19 cellular contexts compared by ENCODE assay signal in genomic region chr14:34678735-34679134, GRCh38. TPM values are rescaled to one million over a fixed set of nuclear protein-coding genes. Genes with fewer than 3 reads are reported as not detected.
DNase-seq lines count a peak whose midpoint lies in the region; ATAC-seq, FAIRE-seq and TF ChIP-seq lines count a peak whose summit lies in the region.
"Had no signal": no experiment of that assay in that cellular context is flagged by ENCODE, and none has a peak within 500 bp of the region (broad histone marks: within the 10 kb centered on the region; RNA-seq: fewer than 3 reads in every experiment).

No MANE protein-coding gene starts in this region.

- peaks cover 21% of the 10 kb centered on the region for H3K4me1 ChIP-seq in PC-3 (ENCODE audit: insufficient read depth, low read length)
- peaks cover 12% of the 10 kb centered on the region for H3K4me1 ChIP-seq in astrocyte (ENCODE audit: insufficient read depth, low read length)
- H3K4me1 ChIP-seq in upper lobe of right lung = no peaks in the 10 kb centered on the region
- H3K4me1 ChIP-seq: BE2C had no signal

- no peak overlapping the region for H3K27ac Mint-ChIP-seq in astrocyte (ENCODE audit: unreplicated experiment)
- H3K27ac Mint-ChIP-seq: GM23338 had no signal

- H3K4me3 ChIP-seq in PC-3 (ENCODE audit: low read length) = no peak overlapping the region
- H3K4me3 ChIP-seq in astrocyte (ENCODE audit: insufficient read depth, low read depth, low read length) = no peak overlapping the region
- H3K4me3 ChIP-seq in upper lobe of right lung = no peak overlapping the region
- H3K4me3 ChIP-seq: GM23338 had no signal

- peaks cover 22% of the 10 kb centered on the region for H3K4me1 Mint-ChIP-seq in astrocyte (ENCODE audit: low read depth, unreplicated experiment)

- no peaks in the 10 kb centered on the region for H3K9me2 ChIP-seq in PC-3 (replicated peaks; ENCODE audit: low read length)

- H3K4me3 Mint-ChIP-seq in astrocyte (ENCODE audit: unreplicated experiment) = no peak overlapping the region
- H3K4me3 Mint-ChIP-seq: CD4-positive, alpha-beta memory T cell; GM23338 had no signal

- H3K9ac ChIP-seq in PC-3 (ENCODE audit: low read length) (no peak overlapping the region; the same call in 1 of the 2 replicates), astrocyte (ENCODE audit: low read length) (peak overlapping the region; percentile 75)
- H3K9ac ChIP-seq: KMS-11 had no signal

- no peaks in the 10 kb centered on the region for H4K20me1 ChIP-seq in PC-3 (ENCODE audit: low read length)
- no peaks in the 10 kb centered on the region for H4K20me1 ChIP-seq in astrocyte (ENCODE audit: insufficient read depth, low read length)

- intact Hi-C loops in PC-3 (cut with micrococcal nuclease) = loop anchor here (1.0 to 5.0 kb wide), 3 partner anchors 22 to 304 kb away; partner anchors contain the start of gene SRP54
- intact Hi-C loops in upper lobe of right lung (cut with DNase I) = no loop called here

- no peaks in the 10 kb centered on the region for H3K79me2 ChIP-seq in PC-3 (ENCODE audit: low read length)
- no peaks in the 10 kb centered on the region for H3K79me2 ChIP-seq in astrocyte (ENCODE audit: insufficient read depth, low read length)

- BruUV-seq in PC-3 (replicated peaks; lab: Mats Ljungman, UMichigan) = no TSS peak

- CTCF ChIA-PET in PC-3 (lab: Charles Lee) = no interaction called here

- H3K9me3 Mint-ChIP-seq in astrocyte (ENCODE audit: unreplicated experiment) = no peaks in the 10 kb centered on the region
- H3K9me3 Mint-ChIP-seq: CD4-positive, alpha-beta memory T cell; GM23338 had no signal

- H3K27ac ChIP-seq in PC-3 (ENCODE audit: low read length) = peak overlapping the region; percentile 58
- H3K27ac ChIP-seq in astrocyte (ENCODE audit: low read depth, low read length) = peak overlapping the region; percentile 82
- H3K27ac ChIP-seq in layer of hippocampus (ENCODE audit: low read depth, low read length) = peak overlapping the region; percentile 92
- peak overlapping the region; percentile 95 for H3K27ac ChIP-seq in substantia nigra (ENCODE audit: low read depth, low read length, poor library complexity, severe bottlenecking)
- no peak overlapping the region for H3K27ac ChIP-seq in upper lobe of right lung
- H3K27ac ChIP-seq: KMS-11 had no signal

- no peaks in the 10 kb centered on the region for H3F3A ChIP-seq in PC-3 (ENCODE audit: low read length, unreplicated experiment)

- H3K27me3 ChIP-seq in PC-3 (ENCODE audit: low read length) = no peaks in the 10 kb centered on the region
- H3K27me3 ChIP-seq in astrocyte (ENCODE audit: insufficient read depth, low read length) = no peaks in the 10 kb centered on the region
- H3K27me3 ChIP-seq in layer of hippocampus (ENCODE audit: control insufficient read depth, insufficient read depth, low read length) = no peaks in the 10 kb centered on the region
- no peaks in the 10 kb centered on the region for H3K27me3 ChIP-seq in upper lobe of right lung
- H3K27me3 ChIP-seq: BE2C had no signal

- ATAC-seq in PC-3 (no peak), upper lobe of right lung (no peak), HG03108 (IDR thresholded peaks at IDR 0.05; ENCODE audit: unreplicated experiment) (no peak)
- ATAC-seq: GM23338 had no signal

- H3K36me3 Mint-ChIP-seq in astrocyte (ENCODE audit: low read depth, unreplicated experiment) = no peaks in the 10 kb centered on the region
- H3K36me3 Mint-ChIP-seq: CD4-positive, alpha-beta memory T cell had no signal

- no peak for FAIRE-seq in astrocyte (lab: Jason Lieb, UNC)
- FAIRE-seq: RCC 7860 had no signal

- DNase-seq in PC-3 (no peak), astrocyte (ENCODE audit: low read depth) (no peak), substantia nigra (lab: John Stamatoyannopoulos, UW) (no peak), upper lobe of right lung (no peak), 8988T (no peak)
- DNase-seq in stimulated activated CD4-positive, alpha-beta T cell treated with anti-CD3 and anti-CD28 coated beads, Interleukin-4, amount 100 ng/mL, for 4 hours = no peak
- DNase-seq: BE2C; CD4-positive, alpha-beta memory T cell; DMS79; NCI-H1048; NCI-H2029 treated with DMSO at 0.1 percent for 48 hours; NCI-H510A; NCI-H774; SHP77 had no signal

- H3K9me3 ChIP-seq in PC-3 (ENCODE audit: low read length) = no peaks in the 10 kb centered on the region
- no peaks in the 10 kb centered on the region for H3K9me3 ChIP-seq in astrocyte (ENCODE audit: insufficient read depth, low read depth, low read length)
- no peaks in the 10 kb centered on the region for H3K9me3 ChIP-seq in upper lobe of right lung
- H3K9me3 ChIP-seq: BE2C had no signal

- POLR2A ChIA-PET in PC-3 (lab: Charles Lee; ENCODE audit: unreplicated experiment) = no interaction called here

- TF ChIP-seq CTCF in PC-3 (conservative IDR thresholded peaks at IDR 0.05; ENCODE audit: low read depth, low read length) = no peak
- no peak for TF ChIP-seq CTCF in astrocyte (IDR thresholded peaks at IDR 0.05; ENCODE audit: insufficient read depth, low read depth, low read length)
- no peak for TF ChIP-seq CTCF in upper lobe of right lung (IDR thresholded peaks at IDR 0.05)

- H3K27me3 Mint-ChIP-seq in astrocyte (ENCODE audit: low read depth, unreplicated experiment) = no peaks in the 10 kb centered on the region
- H3K27me3 Mint-ChIP-seq: CD4-positive, alpha-beta memory T cell had no signal

- H3K36me3 ChIP-seq in PC-3 (ENCODE audit: low read depth, low read length) (no peaks in the 10 kb centered on the region), astrocyte (ENCODE audit: insufficient read depth, low read length) (no peaks in the 10 kb centered on the region), upper lobe of right lung (no peaks in the 10 kb centered on the region)
- H3K36me3 ChIP-seq: BE2C had no signal

- H3K4me2 ChIP-seq in PC-3 (ENCODE audit: low read length) = no peak overlapping the region
- H3K4me2 ChIP-seq in astrocyte (ENCODE audit: low read length) = peak overlapping the region; percentile 77
- H3K4me2 ChIP-seq: GM23338, KMS-11 had no signal

- H2AFZ ChIP-seq in PC-3 (ENCODE audit: low read length) = no peak overlapping the region
- peak overlapping the region; percentile 15 for H2AFZ ChIP-seq in astrocyte (ENCODE audit: low read depth, low read length)
- H2AFZ ChIP-seq: GM23338 had no signal

RNA-seq across cellular contexts. Expression of gene CFL2, which starts 35.7 kb away (rescaled TPM):
- 88.4 and 98.0 TPM in 2 replicates for total RNA-seq in PC-3 (2014; rRNA removed)
- 103 and 110 TPM in 2 replicates for total RNA-seq in astrocyte
- 56.5 TPM for total RNA-seq in upper lobe of right lung

RNA-seq across cellular contexts. Expression of gene SNX6, which starts 48.8 kb away (rescaled TPM):
- total RNA-seq in PC-3 (2014; rRNA removed) (46.8 and 53.9 TPM in 2 replicates), astrocyte (108 and 111 TPM in 2 replicates), upper lobe of right lung (64.9 TPM)
